ENCODE assay signal across 30 cellular contexts in genomic region chr19:42538841-42539709, GRCh38. TPM values are rescaled to one million over a fixed set of nuclear protein-coding genes. Genes with fewer than 3 reads are reported as not detected.
"Had no signal": no experiment of that assay in that cellular context is flagged by ENCODE, and none has a peak within 500 bp of the region (broad histone marks: within the 10 kb centered on the region; RNA-seq: fewer than 3 reads in every experiment).

No MANE protein-coding gene starts in this region.

- FAIRE-seq: astrocyte, TTC549 had no signal

- H3K27ac ChIP-seq: brain microvascular endothelial cell, heart left ventricle, lower lobe of right lung, right lobe of liver, thoracic aorta, upper lobe of left lung, VCaP had no signal

- H3K9me3 ChIP-seq: lower lobe of right lung, right lobe of liver, thoracic aorta, upper lobe of left lung had no signal

- ATAC-seq: activated T-cell treated with anti-CD3 and anti-CD28 coated beads, Interleukin-2, amount 50 U/mL, for 4 hours; activated T-helper 17 cell treated with anti-CD3 and anti-CD28 coated beads, Interleukin-2, amount 50 U/mL, for 72 hours; esophagus mucosa; heart left ventricle; right lobe of liver had no signal

- H3K36me3 ChIP-seq: brain microvascular endothelial cell, heart left ventricle, lower lobe of right lung, right lobe of liver, thoracic aorta, upper lobe of left lung had no signal

- H3K27me3 ChIP-seq: right lobe of liver, upper lobe of left lung had no signal

- H3K4me3 ChIP-seq: heart left ventricle, lower lobe of right lung, right lobe of liver, thoracic aorta, upper lobe of left lung had no signal

- DNase-seq: activated CD4-positive, alpha-beta T cell treated with anti-CD3 and anti-CD28 coated beads for 4 hours; activated CD4-positive, alpha-beta T cell treated with anti-CD3 and anti-CD28 coated beads, Interleukin-2, amount 50 U/mL, for 4 hours; activated naive CD4-positive, alpha-beta T cell; activated naive CD8-positive, alpha-beta T cell treated with anti-CD3 and anti-CD28 coated beads for 36 hours; activated T-cell treated with anti-CD3 and anti-CD28 coated beads, Interleukin-2, amount 50 U/mL, for 4 hours; brain microvascular endothelial cell; caudate nucleus; heart left ventricle; hypothalamus; immature natural killer cell; lower lobe of right lung; mesenchymal stem cell; stimulated activated CD4-positive, alpha-beta T cell treated with anti-CD3 and anti-CD28 coated beads, Interleukin-12 subunit alpha, Interleukin-12 subunit beta, amount 100 ng/mL, for 4 hours; stimulated activated CD4-positive, alpha-beta T cell treated with anti-CD3 and anti-CD28 coated beads, Interleukin-4, amount 100 ng/mL, for 1 hour; T-helper 9 cell; upper lobe of left lung had no signal

- H3K4me1 ChIP-seq: heart left ventricle, lower lobe of right lung, right lobe of liver, upper lobe of left lung had no signal

RNA-seq across cellular contexts. Expression of gene CEACAM1, which starts 10.8 kb away (rescaled TPM):
- total RNA-seq: osteoblast had no signal
- polyA plus RNA-seq: immature natural killer cell had no signal

RNA-seq across cellular contexts. Expression of gene CEACAM8, which starts 55.6 kb away (rescaled TPM):
- total RNA-seq: activated naive CD8-positive, alpha-beta T cell treated with anti-CD3 and anti-CD28 coated beads for 36 hours; activated T-cell treated with anti-CD3 and anti-CD28 coated beads, Interleukin-2, amount 50 U/mL, for 4 hours; activated T-helper 17 cell treated with anti-CD3 and anti-CD28 coated beads, Interleukin-2, amount 50 U/mL, for 72 hours; astrocyte; endodermal cell; esophagus mucosa; kidney epithelial cell; mononuclear cell; osteoblast; progenitor cell of endocrine pancreas; renal cortical epithelial cell; T-helper 1 cell treated with Interleukin-12 subunit alpha and Interleukin-12 subunit beta and Interleukin-4 antibody, amounts not matched to agents 30 ng/mL and 1 ng/mL, for 36 hours; thoracic aorta had no signal
- polyA plus RNA-seq: heart left ventricle, immature natural killer cell had no signal
